9 cellular contexts compared by ENCODE assay signal in genomic region chr2:31090188-31090587, GRCh38. TPM values are rescaled to one million over a fixed set of nuclear protein-coding genes. Genes with fewer than 3 reads are reported as not detected.
"Had no signal": no experiment of that assay in that cellular context is flagged by ENCODE, and none has a peak within 500 bp of the region (broad histone marks: within the 10 kb centered on the region; RNA-seq: fewer than 3 reads in every experiment).

No MANE protein-coding gene starts in this region.

- H3K9me3 ChIP-seq: HAP-1 had no signal

- DNase-seq: GM23248, GOT3, H7, HFFc6, KBM-7 had no signal

- H3K9ac ChIP-seq: GM23248 had no signal

- H3K27ac ChIP-seq: GM23248, HL-60 had no signal

- FAIRE-seq: HepG2 had no signal

- ATAC-seq: HCT116, HepG2 had no signal

- H3K4me1 ChIP-seq: HAP-1 had no signal

- H3K36me3 ChIP-seq: HAP-1 had no signal

- H3K4me3 ChIP-seq: GM23248, HAP-1 had no signal

- H2AFZ ChIP-seq: GM23248 had no signal

RNA-seq across cellular contexts. Expression of gene GALNT14, which starts 48.1 kb away (rescaled TPM):
- total RNA-seq: HepG2 had no signal
- polyA plus RNA-seq: HepG2 had no signal
